15 cellular contexts compared by ENCODE assay signal in genomic region chr5:58241383-58241782, GRCh38.
DNase-seq lines count a peak whose midpoint lies in the region; ATAC-seq and TF ChIP-seq lines count a peak whose summit lies in the region.
"Had no signal": no experiment of that assay in that cellular context is flagged by ENCODE, and none has a peak within 500 bp of the region (broad histone marks: within the 10 kb centered on the region; RNA-seq: fewer than 3 reads in every experiment).

No MANE protein-coding gene starts in this region.

- H3K27me3 Mint-ChIP-seq in endodermal cell (ENCODE audit: insufficient read depth): no peaks in the 10 kb centered on the region

- H3K9me3 ChIP-seq in adrenal gland (replicated peaks in 1 of 3) (no peaks in the 10 kb centered on the region), osteoblast (ENCODE audit: low read depth, low read length) (no peaks in the 10 kb centered on the region), endodermal cell (ENCODE audit: control insufficient read depth, low read length) (no peaks in the 10 kb centered on the region)
- H3K9me3 ChIP-seq: ovary, transverse colon had no signal

- 52 to 81% (median 68%) methylated on average over 3 of the region's 3 CpGs for WGBS in adrenal gland, 4 donors
- WGBS in endodermal cell (ENCODE audit: insufficient coverage in 1 of 2, insufficient read length in 1 of 2), 2 experiments: 90 to 100% methylated on average over 2 to 3 of the region's 3 CpGs

- no peaks in the 10 kb centered on the region for H3K4me1 ChIP-seq in adrenal gland (replicated peaks in 1 of 2)
- peaks cover 15% of the 10 kb centered on the region for H3K4me1 ChIP-seq in osteoblast (ENCODE audit: insufficient read depth, low read length)
- peaks cover 3% of the 10 kb centered on the region for H3K4me1 ChIP-seq in endodermal cell (ENCODE audit: control insufficient read depth, insufficient read depth, low read length)
- H3K4me1 ChIP-seq: transverse colon had no signal

- H3K4me1 Mint-ChIP-seq in endodermal cell: peaks cover 13% of the 10 kb centered on the region
- H3K4me1 Mint-ChIP-seq: activated CD4-positive, alpha-beta T cell treated with anti-CD3 and anti-CD28 coated beads, Interleukin-2, amount 10 ng/mL, durations not matched to agents 7 days and 5 days had no signal

- H3K36me3 ChIP-seq in adrenal gland (replicated peaks in 1 of 2): no peaks in the 10 kb centered on the region
- no peaks in the 10 kb centered on the region for H3K36me3 ChIP-seq in osteoblast (ENCODE audit: insufficient read depth, low read length)
- H3K36me3 ChIP-seq in endodermal cell (ENCODE audit: control insufficient read depth, insufficient read depth, low read length): no peaks in the 10 kb centered on the region
- H3K36me3 ChIP-seq: ovary, transverse colon had no signal

- TF ChIP-seq POLR2A in adrenal gland (IDR thresholded peaks at IDR 0.05): no peak

- no peak overlapping the region for H3K4me2 ChIP-seq in osteoblast (ENCODE audit: insufficient read depth, low read length)

- no peak overlapping the region for H3K9ac ChIP-seq in endodermal cell (ENCODE audit: extremely low read depth, low read length, poor library complexity, severe bottlenecking)

- no peaks in the 10 kb centered on the region for H3K79me2 ChIP-seq in osteoblast (ENCODE audit: insufficient read depth, low read length)

- no peak overlapping the region for H3K4me3 Mint-ChIP-seq in endodermal cell
- H3K4me3 Mint-ChIP-seq: activated CD4-positive, alpha-beta T cell treated with anti-CD3 and anti-CD28 coated beads, Interleukin-2, amount 10 ng/mL, durations not matched to agents 7 days and 5 days; activated T-helper 1 cell treated with anti-CD3 and anti-CD28 coated beads, Interleukin-12 subunit alpha, Interleukin-12 subunit beta, Interleukin-2, Interleukin-4 antibody, amounts not matched to agents 30 ng/mL and 10 ng/mL and 1 ng/mL, durations not matched to agents 14 hours and 24 hours and 36 hours; HFFc6 had no signal

- H3K27me3 ChIP-seq in adrenal gland (no peaks in the 10 kb centered on the region), osteoblast (ENCODE audit: insufficient read depth, low read length) (no peaks in the 10 kb centered on the region), endodermal cell (ENCODE audit: control insufficient read depth, insufficient read depth, low read length, poor library complexity, severe bottlenecking) (no peaks in the 10 kb centered on the region)
- H3K27me3 ChIP-seq: ovary, transverse colon had no signal

- H3K27ac Mint-ChIP-seq in endodermal cell: no peak overlapping the region
- H3K27ac Mint-ChIP-seq: activated CD4-positive, alpha-beta T cell treated with anti-CD3 and anti-CD28 coated beads, Interleukin-2, amount 10 ng/mL, durations not matched to agents 7 days and 5 days; activated T-helper 1 cell treated with anti-CD3 and anti-CD28 coated beads, Interleukin-12 subunit alpha, Interleukin-12 subunit beta, Interleukin-2, Interleukin-4 antibody, amounts not matched to agents 30 ng/mL and 10 ng/mL and 1 ng/mL, durations not matched to agents 14 hours and 24 hours and 36 hours; HFFc6 had no signal

- intact Hi-C loops in adrenal gland (cut with DNase I) (no loop called here), left cardiac atrium (cut with DNase I) (no loop called here)

- no peaks in the 10 kb centered on the region for H3K36me3 Mint-ChIP-seq in endodermal cell (ENCODE audit: low read depth)

- DNase-seq in EL (peak; percentile 14), adrenal gland (peak in 4 of 7 donors; percentile 21 to 66 (median 30)), left cardiac atrium (peak; percentile 51), osteoblast (ENCODE audit: insufficient read length, low spot score, missing footprints) (no peak), endodermal cell (no peak), activated gamma-delta T cell (lab: John Stamatoyannopoulos, UW) (no peak), SIG-M5 (lab: John Stamatoyannopoulos, UW) (no peak), cerebellum (ENCODE audit: low spot score) (no peak)
- DNase-seq: activated CD4-positive, alpha-beta T cell treated with anti-CD3 and anti-CD28 coated beads, Interleukin-2, amount 10 ng/mL, durations not matched to agents 7 days and 5 days; HFFc6; hypothalamus; mesendoderm; ovary; transverse colon had no signal

- H3K27ac ChIP-seq in adrenal gland: no peak overlapping the region
- H3K27ac ChIP-seq in osteoblast (ENCODE audit: low read depth, low read length): no peak overlapping the region
- H3K27ac ChIP-seq in endodermal cell (ENCODE audit: low read depth, low read length): no peak overlapping the region
- H3K27ac ChIP-seq: ovary, transverse colon had no signal

- no peaks in the 10 kb centered on the region for H4K20me1 ChIP-seq in osteoblast (ENCODE audit: insufficient read depth, low read length)

- no peak for TF ChIP-seq CTCF in adrenal gland (IDR thresholded peaks at IDR 0.05)
- TF ChIP-seq CTCF in osteoblast (IDR thresholded peaks at IDR 0.05; ENCODE audit: extremely low read depth, low read depth, low read length): no peak
- TF ChIP-seq CTCF in endodermal cell (conservative IDR thresholded peaks at IDR 0.05): no peak

- ATAC-seq in left cardiac atrium: peak; percentile 70 to 92

- peak overlapping the region; percentile 64 for H2AFZ ChIP-seq in osteoblast (ENCODE audit: low read length)

- no peaks in the 10 kb centered on the region for H3K9me3 Mint-ChIP-seq in endodermal cell
- H3K9me3 Mint-ChIP-seq: activated CD4-positive, alpha-beta T cell treated with anti-CD3 and anti-CD28 coated beads, Interleukin-2, amount 10 ng/mL, durations not matched to agents 7 days and 5 days; activated T-helper 1 cell treated with anti-CD3 and anti-CD28 coated beads, Interleukin-12 subunit alpha, Interleukin-12 subunit beta, Interleukin-2, Interleukin-4 antibody, amounts not matched to agents 30 ng/mL and 10 ng/mL and 1 ng/mL, durations not matched to agents 14 hours and 24 hours and 36 hours; HFFc6 had no signal

- H3K4me3 ChIP-seq in adrenal gland (no peak overlapping the region), osteoblast (ENCODE audit: insufficient read depth, low read length) (no peak overlapping the region), endodermal cell (ENCODE audit: low read length) (no peak overlapping the region)
- H3K4me3 ChIP-seq: ovary, transverse colon had no signal

Comparison
In these comparisons a context has a peak if more than half of its experiments do, and no peak if none do; other contexts are left out.
1. DNase-seq: peak in EL (single experiment), adrenal gland (4 of 7) and left cardiac atrium (single experiment); none in osteoblast (single experiment), endodermal cell (single experiment), activated gamma-delta T cell (single experiment), SIG-M5 (single experiment) and cerebellum (single experiment).